ENCODE assay signal across 8 cellular contexts in the genomic region with DNA sequence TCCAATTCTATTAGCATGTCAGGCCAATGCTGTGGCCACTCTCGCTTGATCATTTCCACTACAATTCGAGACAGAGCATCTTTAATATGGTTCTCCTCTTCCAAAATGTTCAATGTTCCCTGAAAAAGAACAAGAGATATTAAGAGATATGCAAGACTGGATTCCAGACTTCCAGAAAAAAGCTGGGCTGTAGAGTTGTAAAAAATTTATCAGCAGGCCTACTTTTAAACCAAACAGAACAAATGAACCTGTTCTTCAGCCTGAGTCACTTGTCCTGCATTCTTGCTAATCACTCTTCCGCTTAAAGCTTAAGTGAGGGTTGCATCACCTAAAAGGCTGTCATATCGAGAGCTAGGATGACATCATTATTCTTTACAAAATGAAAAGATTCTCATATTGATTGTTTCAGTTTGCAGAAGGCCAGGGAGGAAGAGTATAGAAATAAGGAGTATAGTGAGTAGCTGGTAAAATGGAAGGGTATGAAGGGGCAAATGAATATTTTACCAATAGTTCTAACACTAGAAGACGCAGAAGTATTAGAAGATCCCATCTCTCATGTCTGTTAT. TPM values are rescaled to one million over a fixed set of nuclear protein-coding genes. Genes with fewer than 3 reads are reported as not detected.
A peak's percentile ranks its signal among the peaks of the same experiment; 100 is the strongest.
DNase-seq lines count a peak whose midpoint lies in the region; ATAC-seq and TF ChIP-seq lines count a peak whose summit lies in the region.
"Had no signal": no experiment of that assay in that cellular context is flagged by ENCODE, and none has a peak within 500 bp of the region (broad histone marks: within the 10 kb centered on the region; RNA-seq: fewer than 3 reads in every experiment).

No MANE protein-coding gene starts in this region.

- no peak overlapping the region for H3K9ac ChIP-seq in endodermal cell (ENCODE audit: extremely low read depth, low read length, poor library complexity, severe bottlenecking)

- no peaks in the 10 kb centered on the region for H3K27me3 Mint-ChIP-seq in endodermal cell (ENCODE audit: insufficient read depth)

- no peak overlapping the region for H3K27ac ChIP-seq in RWPE1
- H3K27ac ChIP-seq in endodermal cell (ENCODE audit: low read depth, low read length): no peak overlapping the region

- H3K27ac Mint-ChIP-seq in endodermal cell: no peak overlapping the region

- H3K27me3 ChIP-seq in endodermal cell (ENCODE audit: control insufficient read depth, insufficient read depth, low read length, poor library complexity, severe bottlenecking): no peaks in the 10 kb centered on the region

- peaks cover 5% of the 10 kb centered on the region for H3K4me1 Mint-ChIP-seq in endodermal cell

- CTCF ChIA-PET in RWPE1 (lab: Yijun Ruan, JAX): interaction anchor here (0.6 to 0.7 kb wide), 2 partner anchors 307 to 428 kb away, joined by 3 read pairs; no protein-coding TSS in a partner anchor

- WGBS in endodermal cell (ENCODE audit: insufficient coverage in 1 of 2, insufficient read length in 1 of 2), 2 experiments: 95 to 96% methylated on average over 3 to 5 of the region's 5 CpGs

- H3K4me1 ChIP-seq in endodermal cell (ENCODE audit: control insufficient read depth, insufficient read depth, low read length): peaks cover 4% of the 10 kb centered on the region

- peaks cover 58% of the 10 kb centered on the region for H3K36me3 ChIP-seq in endodermal cell (ENCODE audit: control insufficient read depth, insufficient read depth, low read length)

- TF ChIP-seq CTCF in GM20000 (IDR thresholded peaks at IDR 0.05; ENCODE audit: extremely low read depth, missing control alignments): no peak
- no peak for TF ChIP-seq CTCF in RWPE1 (conservative IDR thresholded peaks at IDR 0.05; ENCODE audit: low read depth)
- TF ChIP-seq CTCF in fibroblast of villous mesenchyme (IDR thresholded peaks at IDR 0.05; ENCODE audit: insufficient read depth, low read depth, low read length): no peak
- TF ChIP-seq CTCF in endodermal cell (conservative IDR thresholded peaks at IDR 0.05): no peak

- H3K9me3 ChIP-seq in endodermal cell (ENCODE audit: control insufficient read depth, low read length): no peaks in the 10 kb centered on the region

- no peak for ATAC-seq in GM21381 (IDR thresholded peaks at IDR 0.05; ENCODE audit: unreplicated experiment)

- no peak overlapping the region for H3K4me3 ChIP-seq in fibroblast of villous mesenchyme (ENCODE audit: low read depth, low read length)
- no peak overlapping the region for H3K4me3 ChIP-seq in endodermal cell (ENCODE audit: low read length)

- no peaks in the 10 kb centered on the region for H3K9me3 Mint-ChIP-seq in endodermal cell

- H3K4me3 Mint-ChIP-seq in endodermal cell: no peak overlapping the region

- peak; percentile 26 for DNase-seq in GM20000 (ENCODE audit: low spot score)
- DNase-seq in RWPE1 (ENCODE audit: low spot score): peak; percentile 49
- DNase-seq in fibroblast of villous mesenchyme (ENCODE audit: low read depth): peak; percentile 44
- no peak for DNase-seq in ureter (ENCODE audit: low spot score)
- no peak for DNase-seq in endodermal cell
- DNase-seq: NCI-H446 treated with DMSO at 0.1 percent for 48 hours; stimulated activated naive CD4-positive, alpha-beta T cell had no signal

- peaks cover 47% of the 10 kb centered on the region for H3K36me3 Mint-ChIP-seq in endodermal cell (ENCODE audit: low read depth)

- POLR2A ChIA-PET in RWPE1 (lab: Yijun Ruan, JAX; ENCODE audit: low non-redundant PET): no interaction called here

RNA-seq across cellular contexts. Expression of a gene that starts 4.9 kb away (rescaled TPM):
- 28.0 and 43.2 TPM in 2 replicates for total RNA-seq in fibroblast of villous mesenchyme
- 47.9 TPM for total RNA-seq in ureter
- total RNA-seq in endodermal cell: 10 to 100 TPM; 70.8 to 74.3 TPM
- polyA plus RNA-seq in endodermal cell (2013, experiment 1 of 2): 55.8 TPM
- polyA plus RNA-seq in endodermal cell (2013, experiment 2 of 2): 51.4 TPM

RNA-seq across cellular contexts. Expression of a gene that starts 5.0 kb away (rescaled TPM):
- total RNA-seq in fibroblast of villous mesenchyme (20.0 and 40.6 TPM in 2 replicates), ureter (10.8 TPM), endodermal cell (10 to 100 TPM; 11.2 to 18.8 TPM)
- 11.0 TPM for polyA plus RNA-seq in endodermal cell (2013, experiment 1 of 2)
- polyA plus RNA-seq in endodermal cell (2013, experiment 2 of 2): 11.1 TPM

RNA-seq across cellular contexts. Expression of a gene that starts 54.1 kb away (rescaled TPM):
- 28.5 and 35.8 TPM in 2 replicates for total RNA-seq in fibroblast of villous mesenchyme
- total RNA-seq in ureter: 60.4 TPM
- 10 to 100 TPM; 37.6 to 44.2 TPM for total RNA-seq in endodermal cell
- 35.3 TPM for polyA plus RNA-seq in endodermal cell (2013, experiment 1 of 2)
- polyA plus RNA-seq in endodermal cell (2013, experiment 2 of 2): 27.4 TPM

RNA-seq across cellular contexts. Expression of a gene that starts 54.2 kb away (rescaled TPM):
- total RNA-seq in fibroblast of villous mesenchyme: 57.3 and 92.8 TPM in 2 replicates
- total RNA-seq in ureter: 84.6 TPM
- total RNA-seq in endodermal cell: 100 to 1,000 TPM in 1 of 2 donors, 10 to 100 TPM in 1; 87.7 to 103 TPM
- 117 TPM for polyA plus RNA-seq in endodermal cell (2013, experiment 1 of 2)
- 99.9 TPM for polyA plus RNA-seq in endodermal cell (2013, experiment 2 of 2)

RNA-seq across cellular contexts. Expression of a gene that starts 58.1 kb away (rescaled TPM):
- 50.1 and 69.9 TPM in 2 replicates for total RNA-seq in fibroblast of villous mesenchyme
- total RNA-seq in ureter: 74.1 TPM
- total RNA-seq in endodermal cell: 10 to 100 TPM; 87.9 to 90.6 TPM
- 64.2 TPM for polyA plus RNA-seq in endodermal cell (2013, experiment 1 of 2)
- 53.7 TPM for polyA plus RNA-seq in endodermal cell (2013, experiment 2 of 2)

Comparison
In these comparisons a context has a peak if more than half of its experiments do, and no peak if none do; other contexts are left out.
1. DNase-seq: peak in GM20000 (single experiment), RWPE1 (single experiment) and fibroblast of villous mesenchyme (single experiment); none in ureter (single experiment) and endodermal cell (single experiment).